ENCODE assay signal across 12 cellular contexts in the genomic region with DNA sequence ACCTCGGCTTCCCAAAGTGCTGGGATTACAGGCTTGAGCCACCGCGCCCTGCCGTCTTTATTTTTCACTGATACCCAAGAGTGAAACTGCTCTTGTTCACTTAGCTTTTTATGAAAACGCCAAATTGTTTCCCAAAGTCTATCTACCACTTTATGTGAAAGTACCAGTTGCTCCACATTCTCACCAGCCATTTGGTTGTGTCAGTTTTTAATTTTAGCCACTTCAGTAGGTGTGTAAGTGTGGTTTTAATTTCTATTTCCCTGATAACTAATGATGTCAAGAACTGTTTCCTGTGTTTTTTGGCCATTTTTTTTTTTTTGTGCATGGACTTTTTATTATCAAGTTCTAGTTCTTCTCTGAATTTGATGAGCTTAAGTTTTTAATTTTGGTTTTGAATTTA.
"Had no signal": no experiment of that assay in that cellular context is flagged by ENCODE, and none has a peak within 500 bp of the region (broad histone marks: within the 10 kb centered on the region; RNA-seq: fewer than 3 reads in every experiment).

No MANE protein-coding gene starts in this region.

- H3K27ac Mint-ChIP-seq: nephron progenitor cell; stimulated activated memory B cell treated with anti-CD40 and anti-IgM and Interleukin-4, amounts not matched to agents 10 μg/mL and 1 μg/mL and 100 μg/mL, for 72 hours had no signal

- H3K4me3 ChIP-seq: coronary artery, gastrocnemius medialis, heart right ventricle, smooth muscle cell had no signal

- H3K27ac ChIP-seq: coronary artery, gastrocnemius medialis, heart right ventricle had no signal

- H3K27me3 Mint-ChIP-seq: stimulated activated memory B cell treated with anti-CD40 and anti-IgM and Interleukin-4, amounts not matched to agents 10 μg/mL and 1 μg/mL and 100 μg/mL, for 72 hours had no signal

- DNase-seq: caudate nucleus; effector CD4-positive, alpha-beta T cell; gastrocnemius medialis; heart right ventricle; hypothalamus; islet precursor cell; nephron progenitor cell; stimulated activated CD4-positive, alpha-beta T cell treated with anti-CD3 and anti-CD28 coated beads, Interleukin-4, amount 100 ng/mL, for 1 hour; trophoblast cell had no signal

- H3K4me1 Mint-ChIP-seq: nephron progenitor cell had no signal

- H3K4me3 Mint-ChIP-seq: nephron progenitor cell; stimulated activated memory B cell treated with anti-CD40 and anti-IgM and Interleukin-4, amounts not matched to agents 10 μg/mL and 1 μg/mL and 100 μg/mL, for 72 hours had no signal

- H3K27me3 ChIP-seq: gastrocnemius medialis, heart right ventricle had no signal

- H3K9me3 Mint-ChIP-seq: nephron progenitor cell; stimulated activated memory B cell treated with anti-CD40 and anti-IgM and Interleukin-4, amounts not matched to agents 10 μg/mL and 1 μg/mL and 100 μg/mL, for 72 hours had no signal

- H3K9me3 ChIP-seq: gastrocnemius medialis, heart right ventricle had no signal

- H3K4me2 ChIP-seq: smooth muscle cell had no signal
